ENCODE assay signal across 8 cellular contexts in the genomic region with DNA sequence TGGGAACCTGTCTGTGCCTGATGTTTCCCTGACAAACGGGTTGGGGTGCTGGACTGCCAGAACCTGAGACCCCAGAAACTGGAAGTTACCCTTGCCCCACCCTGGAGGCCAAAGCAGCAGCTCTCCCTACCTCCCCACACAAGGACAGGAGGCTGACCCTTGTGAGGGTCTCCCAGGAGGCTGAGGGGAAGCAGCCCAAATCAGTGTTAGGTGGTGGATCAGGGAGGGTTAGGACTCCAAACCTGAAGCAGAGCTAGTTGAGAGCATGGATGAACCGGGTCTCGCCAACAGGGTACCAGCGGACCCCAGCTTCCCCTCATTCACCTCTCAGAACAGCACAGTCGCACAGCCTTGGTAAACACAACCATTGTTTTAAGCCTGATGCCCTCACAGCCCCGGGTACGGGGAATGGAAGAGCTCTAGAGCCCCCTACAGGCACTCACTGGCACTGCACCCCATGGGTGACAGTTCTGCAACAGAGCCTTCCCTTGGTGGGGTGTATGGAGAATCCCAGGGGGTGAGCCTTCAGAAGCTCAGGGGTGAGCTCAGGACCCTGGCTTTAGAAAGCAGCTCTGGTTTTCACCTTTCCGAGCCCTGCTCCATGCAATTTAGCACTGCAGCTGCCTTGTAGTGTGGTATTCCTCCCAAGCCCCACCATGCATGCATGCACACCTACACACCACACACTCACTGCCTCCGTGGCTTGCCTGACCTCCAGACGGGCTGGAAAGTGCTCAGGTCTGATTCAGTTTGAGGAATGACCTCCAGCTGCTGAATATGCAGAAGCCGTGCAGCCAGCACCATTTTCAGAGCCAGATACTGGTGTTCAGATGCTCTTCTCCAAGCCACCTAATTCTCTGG. TPM values are rescaled to one million over a fixed set of nuclear protein-coding genes. Genes with fewer than 3 reads are reported as not detected.
DNase-seq lines count a peak whose midpoint lies in the region; ATAC-seq, FAIRE-seq and TF ChIP-seq lines count a peak whose summit lies in the region.

No MANE protein-coding gene starts in this region.

- TF ChIP-seq CTCF in A549 (IDR thresholded peaks at IDR 0.05), result peak; percentile 76
- TF ChIP-seq CTCF in GM13977 (IDR thresholded peaks at IDR 0.05; ENCODE audit: extremely low read depth, insufficient read depth, missing control alignments), result peak; percentile 98
- TF ChIP-seq CTCF in cardiac muscle cell (IDR thresholded peaks at IDR 0.05; ENCODE audit: low read depth, low read length), result peak; percentile 100
- peak; percentile 98 for TF ChIP-seq CTCF in progenitor cell of endocrine pancreas (IDR thresholded peaks at IDR 0.05; ENCODE audit: unreplicated experiment)
- peak; percentile 34 to 72 (median 55) for TF ChIP-seq CTCF in uterus (IDR thresholded peaks at IDR 0.05)

- peaks cover 41% of the 10 kb centered on the region for H3K27me3 Mint-ChIP-seq in progenitor cell of endocrine pancreas

- H3K27ac Mint-ChIP-seq in activated naive CD4-positive, alpha-beta T cell treated with anti-CD3 and anti-CD28 coated beads, Interleukin-2, amount 50 U/mL, for 72 hours, result no peak overlapping the region
- no peak overlapping the region for H3K27ac Mint-ChIP-seq in progenitor cell of endocrine pancreas

- H3K4me3 Mint-ChIP-seq in progenitor cell of endocrine pancreas (ENCODE audit: low read depth), result no peak overlapping the region

- no peaks in the 10 kb centered on the region for H3K36me3 Mint-ChIP-seq in activated naive CD4-positive, alpha-beta T cell treated with anti-CD3 and anti-CD28 coated beads, Interleukin-2, amount 50 U/mL, for 72 hours
- no peaks in the 10 kb centered on the region for H3K36me3 Mint-ChIP-seq in progenitor cell of endocrine pancreas (ENCODE audit: insufficient read depth)

- TF ChIP-seq POLR2A in A549 (IDR thresholded peaks at IDR 0.05; ENCODE audit: low read length) (no peak), uterus (IDR thresholded peaks at IDR 0.05) (no peak)

- in situ Hi-C loops in GM13977 (cut with MboI; ENCODE audit: low pct_unique_long_range_greater_than_20kb, low sequenced_read_pairs, unreplicated experiment), result loop anchor here (25.0 kb wide), 1 partner anchor 675 kb away; no protein-coding TSS in a partner anchor

- peak; percentile 92 to 99 for ATAC-seq in A549
- peak; percentile 68 to 89 for ATAC-seq in activated naive CD4-positive, alpha-beta T cell treated with anti-CD3 and anti-CD28 coated beads, Interleukin-2, amount 50 U/mL, for 72 hours

- TF ChIP-seq RAD21 in A549 (conservative IDR thresholded peaks at IDR 0.05 in 1 of 2, IDR thresholded peaks at IDR 0.05 in 1 of 2), result peak; percentile 87 to 95

- POLR2A ChIA-PET in A549 (lab: Yijun Ruan, JAX), result no interaction called here

- FAIRE-seq in A549 (lab: Jason Lieb, UNC), result peak; percentile 28

- no peaks in the 10 kb centered on the region for H3K9me3 Mint-ChIP-seq in activated naive CD4-positive, alpha-beta T cell treated with anti-CD3 and anti-CD28 coated beads, Interleukin-2, amount 50 U/mL, for 72 hours
- no peaks in the 10 kb centered on the region for H3K9me3 Mint-ChIP-seq in progenitor cell of endocrine pancreas (ENCODE audit: low read depth)

- no peak overlapping the region for H3K27ac ChIP-seq in A549
- no peak overlapping the region for H3K27ac ChIP-seq in cardiac muscle cell
- no peak overlapping the region for H3K27ac ChIP-seq in uterus

- intact Hi-C loops in uterus (cut with DNase I; ENCODE audit: low total_unique reads), result no loop called here

- H3K27me3 ChIP-seq in cardiac muscle cell (peaks cover 29% of the 10 kb centered on the region), uterus (peaks cover 0 to 8% of the 10 kb centered on the region in 2 donors)

- H3K9me3 ChIP-seq in A549, result no peaks in the 10 kb centered on the region
- no peaks in the 10 kb centered on the region for H3K9me3 ChIP-seq in cardiac muscle cell (ENCODE audit: low read depth)
- no peaks in the 10 kb centered on the region for H3K9me3 ChIP-seq in uterus

- H3K4me3 ChIP-seq in A549, result no peak overlapping the region
- H3K4me3 ChIP-seq in cardiac muscle cell, result no peak overlapping the region
- H3K4me3 ChIP-seq in uterus, result no peak overlapping the region

- H3K36me3 ChIP-seq in cardiac muscle cell (no peaks in the 10 kb centered on the region), uterus (no peaks in the 10 kb centered on the region)

- H3K4me1 Mint-ChIP-seq in progenitor cell of endocrine pancreas (ENCODE audit: low read depth), result peaks cover 9% of the 10 kb centered on the region

- H3K4me2 ChIP-seq in A549, result peak overlapping the region; percentile 60

- under 1% methylated on average over 11 of the region's 11 CpGs for WGBS in A549 (ENCODE audit: missing lambda C conversion rate)

- DNase-seq in A549 (ENCODE audit: low read depth in 1 of 2, low spot score in 1 of 2) (peak; percentile 61 to 86), GM13977 (ENCODE audit: low spot score) (peak; percentile 87), M059J (ENCODE audit: low read depth) (peak; percentile 57), SK-N-DZ (ENCODE audit: low spot score) (peak; percentile 76), cardiac muscle cell (ENCODE audit: low read depth in 1 of 2, low spot score in 1 of 2) (peak; percentile 78 to 82), progenitor cell of endocrine pancreas (ENCODE audit: low spot score, unreplicated experiment) (peak; percentile 68), uterus (peak; percentile 19 to 38)
- peak; percentile 61 to 85 for DNase-seq in activated naive CD4-positive, alpha-beta T cell treated with anti-CD3 and anti-CD28 coated beads, Interleukin-2, amount 50 U/mL, for 72 hours (ENCODE audit: low spot score in 2 of 2)

- CTCF ChIA-PET in A549 (lab: Yijun Ruan, JAX), result interaction anchor here (0.5 to 7.1 kb wide), 73 partner anchors 9 to 731 kb away, joined by 3 to 145 read pairs (median 4); no protein-coding TSS in a partner anchor

- no peaks in the 10 kb centered on the region for H3K4me1 ChIP-seq in A549
- no peaks in the 10 kb centered on the region for H3K4me1 ChIP-seq in cardiac muscle cell (ENCODE audit: low read depth)
- no peaks in the 10 kb centered on the region for H3K4me1 ChIP-seq in uterus

- no peak for TF ChIP-seq EP300 in A549 (IDR thresholded peaks at IDR 0.05)

TF ChIP-seq in A549, 52 proteins besides CTCF, POLR2A, EP300 and RAD21:
- TF ChIP-seq CEBPB (IDR thresholded peaks at IDR 0.05) (no peak), CBX8 (IDR thresholded peaks at IDR 0.05) (no peak), MAZ (IDR thresholded peaks at IDR 0.05; ENCODE audit: borderline replicate concordance, low read depth, low read length) (no peak), CBX2 (IDR thresholded peaks at IDR 0.05; ENCODE audit: borderline replicate concordance, low read depth) (no peak), BCL3 (IDR thresholded peaks at IDR 0.05) (no peak), ZNF302 (CRISPR knock-in tag; IDR thresholded peaks at IDR 0.05) (no peak), SMC3 (IDR thresholded peaks at IDR 0.05) (peak; percentile 62)
- TF ChIP-seq, protein P1, sequence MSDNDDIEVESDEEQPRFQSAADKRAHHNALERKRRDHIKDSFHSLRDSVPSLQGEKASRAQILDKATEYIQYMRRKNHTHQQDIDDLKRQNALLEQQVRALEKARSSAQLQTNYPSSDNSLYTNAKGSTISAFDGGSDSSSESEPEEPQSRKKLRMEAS (IDR thresholded peaks at IDR 0.05), result no peak
TF ChIP-seq in A549: peak in this region for 1.

RNA-seq across cellular contexts. Expression of gene ESRRB, which starts 11.2 kb away (rescaled TPM):
- 0.19 and 0.20 TPM in 2 replicates for polyA plus RNA-seq in A549 (2011; rRNA removed)
- polyA plus RNA-seq in A549 (2012; cell fraction: cytosol; rRNA removed), result 0.04 and 0.13 TPM in 2 replicates
- polyA plus RNA-seq in A549 (2012; cell fraction: nucleus; rRNA removed), result 0.41 and 0.61 TPM in 2 replicates
- 0.15 to 0.25 TPM (median 0.20 TPM) in 3 replicates for polyA plus RNA-seq in A549 (2017; fragmentation: RNase III; extraction: RNeasy Plus Mini Kit Qiagen cat#74134 plus additional on column Dnase treatment)
- 0.41 and 1.5 TPM in 2 replicates for polyA minus RNA-seq in A549 (2011; rRNA and poly(A)+ RNA removed)
- not detected in 2 replicates for total RNA-seq in M059J (2014; rRNA removed; shearing (Covaris generic))
- polyA plus RNA-seq in SK-N-DZ (2014; cell fraction: cytosol; rRNA removed), result 1.8 and 2.1 TPM in 2 replicates
- polyA plus RNA-seq in SK-N-DZ (2014; cell fraction: nucleus; rRNA removed), result 2.6 and 3.1 TPM in 2 replicates
- under 1 TPM; 0.21 to 0.39 TPM for total RNA-seq in activated naive CD4-positive, alpha-beta T cell treated with anti-CD3 and anti-CD28 coated beads, Interleukin-2, amount 50 U/mL, for 72 hours
- 11.0 and 13.6 TPM in 2 replicates for total RNA-seq in cardiac muscle cell
- 5.2 and 6.6 TPM in 2 replicates for polyA plus RNA-seq in cardiac muscle cell
- 0.12 and 0.29 TPM in 2 replicates for total RNA-seq in progenitor cell of endocrine pancreas
- not detected for total RNA-seq in uterus

Comparison
In these comparisons a context has a peak if more than half of its experiments do, and no peak if none do; other contexts are left out.
1. DNase-seq: peak in every context shown above with its lines; median percentile 87 in GM13977; 80 in cardiac muscle cell; 76 in SK-N-DZ; 74 in A549; 73 in activated naive CD4-positive, alpha-beta T cell treated with anti-CD3 and anti-CD28 coated beads, Interleukin-2, amount 50 U/mL, for 72 hours; 68 in progenitor cell of endocrine pancreas; 57 in M059J; 28 in uterus.